8 cellular contexts compared by ENCODE assay signal in the genomic region with DNA sequence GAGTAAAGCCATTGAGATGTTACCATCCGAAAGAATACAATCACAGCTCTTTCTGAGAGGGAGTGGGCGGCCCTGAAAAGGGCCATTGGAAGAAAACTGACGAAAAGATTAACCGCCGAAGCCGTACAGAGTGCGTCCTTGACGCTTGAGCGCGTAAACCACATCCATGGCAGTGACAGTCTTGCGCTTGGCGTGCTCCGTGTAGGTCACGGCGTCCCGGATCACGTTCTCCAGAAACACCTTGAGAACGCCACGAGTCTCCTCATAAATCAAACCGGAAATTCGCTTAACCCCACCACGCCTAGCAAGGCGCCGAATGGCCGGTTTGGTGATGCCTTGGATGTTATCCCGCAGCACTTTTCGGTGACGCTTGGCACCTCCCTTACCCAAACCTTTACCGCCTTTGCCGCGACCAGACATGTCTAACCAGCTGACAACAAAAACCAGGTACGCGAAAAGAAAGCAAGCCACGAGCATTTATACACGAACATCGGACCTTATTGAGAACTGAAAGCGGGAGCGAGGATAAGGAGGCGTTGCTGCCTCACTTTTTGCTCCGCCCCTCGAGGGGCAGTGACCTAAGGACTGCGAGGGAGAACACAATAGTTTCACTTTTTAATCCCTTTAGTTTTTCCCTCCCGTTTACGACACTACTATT.
DNase-seq lines count a peak whose midpoint lies in the region; ATAC-seq and TF ChIP-seq lines count a peak whose summit lies in the region.

No MANE protein-coding gene starts in this region.

- H3K27ac Mint-ChIP-seq in progenitor cell of endocrine pancreas = peak overlapping the region; percentile 98

- peak; percentile 99 for DNase-seq in GM12865 (ENCODE audit: low read depth)
- DNase-seq in NCI-H1436 treated with DMSO at 0.1 percent for 48 hours (lab: John Stamatoyannopoulos, UW) = peak; percentile 88
- DNase-seq in SW480 (ENCODE audit: low spot score) = peak; percentile 90
- peak; percentile 95 for DNase-seq in adipocyte (ENCODE audit: low read depth)
- DNase-seq in heart right ventricle = peak; percentile 84 to 96
- DNase-seq in progenitor cell of endocrine pancreas (ENCODE audit: low spot score, unreplicated experiment) = peak; percentile 68
- peak in 1 of 2 donors; percentile 98 for DNase-seq in vagina (ENCODE audit: extremely low spot score in 2 of 2)

- no peaks in the 10 kb centered on the region for H3K9me3 Mint-ChIP-seq in progenitor cell of endocrine pancreas (ENCODE audit: low read depth)

- WGBS in heart right ventricle, 2 donors = 0% methylated on average over 44 of the region's 44 CpGs

- H3K27ac ChIP-seq in heart right ventricle = peak overlapping the region; percentile 86 to 96 (median 91)
- peak overlapping the region; percentile 84 for H3K27ac ChIP-seq in vagina

- peak overlapping the region; percentile 80 for H3K4me3 ChIP-seq in GM12865 (ENCODE audit: low read depth, low read length)
- peak overlapping the region; percentile 88 for H3K4me3 ChIP-seq in adipocyte (ENCODE audit: low read length)
- H3K4me3 ChIP-seq in heart right ventricle = peak overlapping the region; percentile 51 to 79 (median 68)
- peak overlapping the region; percentile 52 to 77 for H3K4me3 ChIP-seq in vagina

- peak overlapping the region; percentile 89 for H3K4me3 Mint-ChIP-seq in progenitor cell of endocrine pancreas (ENCODE audit: low read depth)

- intact Hi-C loops in heart right ventricle (cut with DNase I) (loop anchor here in 5 of 10 donors (2.0 to 10.0 kb wide), 9 partner anchors 18 to 1808 kb away; a partner anchor contains a TSS), vagina (cut with DNase I) (loop anchor here (10.0 kb wide), 3 partner anchors 258 to 1108 kb away; a partner anchor contains a TSS)

- TF ChIP-seq CTCF in GM12865 (IDR thresholded peaks at IDR 0.05; ENCODE audit: insufficient read depth, low read depth, low read length, missing control alignments) = no peak
- no peak for TF ChIP-seq CTCF in heart right ventricle (IDR thresholded peaks at IDR 0.05)
- no peak for TF ChIP-seq CTCF in progenitor cell of endocrine pancreas (IDR thresholded peaks at IDR 0.05; ENCODE audit: unreplicated experiment)
- no peak for TF ChIP-seq CTCF in vagina (IDR thresholded peaks at IDR 0.05)

- peak overlapping the region; percentile 71 for H3K9ac ChIP-seq in adipocyte (ENCODE audit: low read length)

- peak; percentile 20 to 94 for TF ChIP-seq POLR2A in vagina (IDR thresholded peaks at IDR 0.05)

- no peaks in the 10 kb centered on the region for H3K36me3 ChIP-seq in adipocyte (ENCODE audit: control insufficient read depth, insufficient read depth, low read length, severe bottlenecking)
- H3K36me3 ChIP-seq in heart right ventricle = no peaks in the 10 kb centered on the region
- no peaks in the 10 kb centered on the region for H3K36me3 ChIP-seq in vagina

- H3K36me3 Mint-ChIP-seq in progenitor cell of endocrine pancreas (ENCODE audit: insufficient read depth) = no peaks in the 10 kb centered on the region

- H3K4me1 ChIP-seq in adipocyte (ENCODE audit: control insufficient read depth, insufficient read depth, low read length) (peaks cover 31% of the 10 kb centered on the region), heart right ventricle (peaks cover 4 to 56% (median 15%) of the 10 kb centered on the region in 9 donors), vagina (peaks cover 14% of the 10 kb centered on the region)

- H3K4me1 Mint-ChIP-seq in progenitor cell of endocrine pancreas (ENCODE audit: low read depth) = peaks cover 69% of the 10 kb centered on the region

- H3K27me3 Mint-ChIP-seq in progenitor cell of endocrine pancreas = no peaks in the 10 kb centered on the region

- no peaks in the 10 kb centered on the region for H3K9me3 ChIP-seq in adipocyte (ENCODE audit: control insufficient read depth, low read length)
- H3K9me3 ChIP-seq in heart right ventricle = no peaks in the 10 kb centered on the region
- no peaks in the 10 kb centered on the region for H3K9me3 ChIP-seq in vagina

- no peaks in the 10 kb centered on the region for H3K27me3 ChIP-seq in adipocyte (replicated peaks; ENCODE audit: control insufficient read depth, insufficient read depth, low read length)
- no peaks in the 10 kb centered on the region for H3K27me3 ChIP-seq in heart right ventricle
- H3K27me3 ChIP-seq in vagina = no peaks in the 10 kb centered on the region

- ATAC-seq in HG02798 (IDR thresholded peaks at IDR 0.05; ENCODE audit: poor library complexity, unreplicated experiment) (peak; percentile 46), heart right ventricle (peak; percentile 68 to 87 (median 79))
